In the genomic region with DNA sequence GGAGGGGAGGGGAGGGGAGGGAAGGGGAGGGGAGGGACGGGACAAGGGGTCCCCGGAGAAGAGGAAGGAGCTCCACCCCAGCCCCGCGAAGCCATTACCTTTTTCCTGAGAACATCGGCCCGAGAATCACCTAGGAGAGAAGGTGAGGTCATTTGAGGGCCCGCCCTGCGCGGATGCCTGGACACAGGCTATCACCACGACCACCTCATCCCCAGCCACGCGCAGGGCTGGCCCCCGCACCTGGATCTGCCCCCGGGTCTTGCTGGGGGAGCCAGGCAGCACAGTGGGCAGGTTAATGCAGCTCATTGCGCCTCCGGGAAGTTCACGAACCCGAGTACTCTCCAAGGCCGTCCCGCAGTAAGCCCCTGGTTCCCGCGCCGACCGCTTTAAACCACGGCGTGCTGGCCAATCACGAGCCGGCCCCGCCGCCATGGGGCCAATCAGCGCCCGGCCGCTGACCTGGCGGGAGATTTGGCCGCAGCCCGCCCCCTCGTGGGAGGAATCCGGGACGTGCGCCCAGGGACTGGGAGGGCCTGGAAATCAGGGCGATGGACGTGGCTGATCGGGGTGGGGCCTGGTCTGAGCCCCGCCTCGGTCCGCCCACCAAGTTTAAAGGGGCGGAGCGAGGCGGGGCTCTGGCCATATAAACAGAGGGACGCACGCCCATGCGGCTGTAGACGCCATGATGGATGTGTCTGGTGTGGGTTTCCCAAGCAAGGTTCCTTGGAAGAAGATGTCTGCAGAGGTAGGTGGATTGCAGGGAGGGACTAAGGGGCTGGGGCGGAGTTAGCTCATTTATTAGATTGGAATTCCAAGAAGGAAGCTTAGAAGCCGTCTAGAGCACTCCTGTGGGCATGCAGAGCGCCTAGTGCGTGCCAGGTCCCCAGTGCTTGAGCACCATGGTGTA, we compare ENCODE assay signal across 1 cellular context.
TF ChIP-seq lines count a peak whose summit lies in the region.

A gene with protein sequence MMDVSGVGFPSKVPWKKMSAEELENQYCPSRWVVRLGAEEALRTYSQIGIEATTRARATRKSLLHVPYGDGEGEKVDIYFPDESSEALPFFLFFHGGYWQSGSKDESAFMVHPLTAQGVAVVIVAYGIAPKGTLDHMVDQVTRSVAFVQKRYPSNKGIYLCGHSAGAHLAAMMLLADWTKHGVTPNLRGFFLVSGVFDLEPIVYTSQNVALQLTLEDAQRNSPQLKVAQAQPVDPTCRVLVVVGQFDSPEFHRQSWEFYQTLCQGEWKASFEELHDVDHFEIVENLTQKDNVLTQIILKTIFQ (plus strand): TSS at position 674 of the 907 bp plus-strand sequence. CDS start 9 bp downstream, at position 683.
A gene with protein sequence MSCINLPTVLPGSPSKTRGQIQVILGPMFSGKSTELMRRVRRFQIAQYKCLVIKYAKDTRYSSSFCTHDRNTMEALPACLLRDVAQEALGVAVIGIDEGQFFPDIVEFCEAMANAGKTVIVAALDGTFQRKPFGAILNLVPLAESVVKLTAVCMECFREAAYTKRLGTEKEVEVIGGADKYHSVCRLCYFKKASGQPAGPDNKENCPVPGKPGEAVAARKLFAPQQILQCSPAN (minus strand): TSS at position 364 of the 907 bp plus-strand sequence. CDS start 58 bp downstream, at position 306.

TF ChIP-seq in HepG2, 621 proteins besides CTCF, POLR2A, EP300 and RAD21 (continued from another document and continues in another):
- TF ChIP-seq, protein P1, sequence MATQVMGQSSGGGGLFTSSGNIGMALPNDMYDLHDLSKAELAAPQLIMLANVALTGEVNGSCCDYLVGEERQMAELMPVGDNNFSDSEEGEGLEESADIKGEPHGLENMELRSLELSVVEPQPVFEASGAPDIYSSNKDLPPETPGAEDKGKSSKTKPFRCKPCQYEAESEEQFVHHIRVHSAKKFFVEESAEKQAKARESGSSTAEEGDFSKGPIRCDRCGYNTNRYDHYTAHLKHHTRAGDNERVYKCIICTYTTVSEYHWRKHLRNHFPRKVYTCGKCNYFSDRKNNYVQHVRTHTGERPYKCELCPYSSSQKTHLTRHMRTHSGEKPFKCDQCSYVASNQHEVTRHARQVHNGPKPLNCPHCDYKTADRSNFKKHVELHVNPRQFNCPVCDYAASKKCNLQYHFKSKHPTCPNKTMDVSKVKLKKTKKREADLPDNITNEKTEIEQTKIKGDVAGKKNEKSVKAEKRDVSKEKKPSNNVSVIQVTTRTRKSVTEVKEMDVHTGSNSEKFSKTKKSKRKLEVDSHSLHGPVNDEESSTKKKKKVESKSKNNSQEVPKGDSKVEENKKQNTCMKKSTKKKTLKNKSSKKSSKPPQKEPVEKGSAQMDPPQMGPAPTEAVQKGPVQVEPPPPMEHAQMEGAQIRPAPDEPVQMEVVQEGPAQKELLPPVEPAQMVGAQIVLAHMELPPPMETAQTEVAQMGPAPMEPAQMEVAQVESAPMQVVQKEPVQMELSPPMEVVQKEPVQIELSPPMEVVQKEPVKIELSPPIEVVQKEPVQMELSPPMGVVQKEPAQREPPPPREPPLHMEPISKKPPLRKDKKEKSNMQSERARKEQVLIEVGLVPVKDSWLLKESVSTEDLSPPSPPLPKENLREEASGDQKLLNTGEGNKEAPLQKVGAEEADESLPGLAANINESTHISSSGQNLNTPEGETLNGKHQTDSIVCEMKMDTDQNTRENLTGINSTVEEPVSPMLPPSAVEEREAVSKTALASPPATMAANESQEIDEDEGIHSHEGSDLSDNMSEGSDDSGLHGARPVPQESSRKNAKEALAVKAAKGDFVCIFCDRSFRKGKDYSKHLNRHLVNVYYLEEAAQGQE (IDR thresholded peaks at IDR 0.05; ENCODE audit: borderline replicate concordance in 1 of 2, low read depth in 1 of 2, low read length in 2 of 2), result peak in 1 of 2 experiments; percentile 70; a peak in 1 of 4 replicates
- TF ChIP-seq KDM6A (CRISPR knock-in tag; IDR thresholded peaks at IDR 0.05; ENCODE audit: low read depth), result no peak
- TF ChIP-seq SALL2 (CRISPR knock-in tag; IDR thresholded peaks at IDR 0.05), result 0 out of 2 replicates have a peak, but pooled peaks have one; percentile 11
- no peak for TF ChIP-seq NBN (conservative IDR thresholded peaks at IDR 0.05)
- TF ChIP-seq, protein P2, sequence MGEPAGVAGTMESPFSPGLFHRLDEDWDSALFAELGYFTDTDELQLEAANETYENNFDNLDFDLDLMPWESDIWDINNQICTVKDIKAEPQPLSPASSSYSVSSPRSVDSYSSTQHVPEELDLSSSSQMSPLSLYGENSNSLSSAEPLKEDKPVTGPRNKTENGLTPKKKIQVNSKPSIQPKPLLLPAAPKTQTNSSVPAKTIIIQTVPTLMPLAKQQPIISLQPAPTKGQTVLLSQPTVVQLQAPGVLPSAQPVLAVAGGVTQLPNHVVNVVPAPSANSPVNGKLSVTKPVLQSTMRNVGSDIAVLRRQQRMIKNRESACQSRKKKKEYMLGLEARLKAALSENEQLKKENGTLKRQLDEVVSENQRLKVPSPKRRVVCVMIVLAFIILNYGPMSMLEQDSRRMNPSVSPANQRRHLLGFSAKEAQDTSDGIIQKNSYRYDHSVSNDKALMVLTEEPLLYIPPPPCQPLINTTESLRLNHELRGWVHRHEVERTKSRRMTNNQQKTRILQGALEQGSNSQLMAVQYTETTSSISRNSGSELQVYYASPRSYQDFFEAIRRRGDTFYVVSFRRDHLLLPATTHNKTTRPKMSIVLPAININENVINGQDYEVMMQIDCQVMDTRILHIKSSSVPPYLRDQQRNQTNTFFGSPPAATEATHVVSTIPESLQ (CRISPR knock-in tag; conservative IDR thresholded peaks at IDR 0.05), result peak; percentile 35
- TF ChIP-seq MTF2 (CRISPR knock-in tag; IDR thresholded peaks at IDR 0.05; ENCODE audit: borderline replicate concordance), result no peak; the same call in 1 of the 2 replicates
- TF ChIP-seq NFKB2 (CRISPR knock-in tag; IDR thresholded peaks at IDR 0.05; ENCODE audit: borderline replicate concordance), result peak; percentile 89; the same call in 1 of the 2 replicates
- TF ChIP-seq PRPF4 (IDR thresholded peaks at IDR 0.05; ENCODE audit: low read depth, low read length, poor library complexity, severe bottlenecking), result peak; percentile 6
- TF ChIP-seq, protein P3, sequence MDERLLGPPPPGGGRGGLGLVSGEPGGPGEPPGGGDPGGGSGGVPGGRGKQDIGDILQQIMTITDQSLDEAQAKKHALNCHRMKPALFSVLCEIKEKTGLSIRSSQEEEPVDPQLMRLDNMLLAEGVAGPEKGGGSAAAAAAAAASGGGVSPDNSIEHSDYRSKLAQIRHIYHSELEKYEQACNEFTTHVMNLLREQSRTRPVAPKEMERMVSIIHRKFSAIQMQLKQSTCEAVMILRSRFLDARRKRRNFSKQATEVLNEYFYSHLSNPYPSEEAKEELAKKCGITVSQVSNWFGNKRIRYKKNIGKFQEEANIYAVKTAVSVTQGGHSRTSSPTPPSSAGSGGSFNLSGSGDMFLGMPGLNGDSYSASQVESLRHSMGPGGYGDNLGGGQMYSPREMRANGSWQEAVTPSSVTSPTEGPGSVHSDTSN (CRISPR knock-in tag; IDR thresholded peaks at IDR 0.05), result 0 out of 2 replicates have a peak, but pooled peaks have one; percentile 16
- TF ChIP-seq MAFK (conservative IDR thresholded peaks at IDR 0.05 in 1 of 2, IDR thresholded peaks at IDR 0.05 in 1 of 2; ENCODE audit: low read length in 2 of 2), result no peak; a peak in 1 of 4 replicates
- TF ChIP-seq, protein P4, sequence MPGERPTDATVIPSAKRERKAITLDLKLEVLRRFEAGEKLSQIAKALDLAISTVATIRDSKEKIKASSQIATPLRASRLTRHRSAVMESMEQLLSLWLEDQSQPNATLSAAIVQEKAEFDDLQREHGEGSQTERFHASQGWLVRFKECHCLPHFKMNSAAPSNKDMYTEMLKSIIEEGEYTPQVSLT (CRISPR knock-in tag; IDR thresholded peaks at IDR 0.05; ENCODE audit: borderline replicate concordance, low read depth), result peak; percentile 95; the same call in 1 of the 2 replicates
- TF ChIP-seq ZNF441 (CRISPR knock-in tag; IDR thresholded peaks at IDR 0.05; ENCODE audit: borderline replicate concordance), result peak; percentile 76
- peak; percentile 99 for TF ChIP-seq PRMT3 (CRISPR knock-in tag; IDR thresholded peaks at IDR 0.05; ENCODE audit: borderline replicate concordance, low read depth)
- no peak for TF ChIP-seq HMG20A (CRISPR knock-in tag; IDR thresholded peaks at IDR 0.05; ENCODE audit: borderline replicate concordance)
- TF ChIP-seq ZNF446 (CRISPR knock-in tag; IDR thresholded peaks at IDR 0.05), result no peak
- peak; percentile 98 for TF ChIP-seq ZNF160 (CRISPR knock-in tag; IDR thresholded peaks at IDR 0.05)
- TF ChIP-seq SMAD1 (CRISPR knock-in tag; IDR thresholded peaks at IDR 0.05; ENCODE audit: borderline replicate concordance, low read depth), result peak; percentile 61; the same call in 1 of the 2 replicates
- no peak for TF ChIP-seq NFE2L2 (IDR thresholded peaks at IDR 0.05; ENCODE audit: low read length)
- TF ChIP-seq JUN (CRISPR knock-in tag; IDR thresholded peaks at IDR 0.05), result peak; percentile 28; the same call in 1 of the 2 replicates
- peak; percentile 99 for TF ChIP-seq IRX3 (CRISPR knock-in tag; IDR thresholded peaks at IDR 0.05; ENCODE audit: borderline replicate concordance, low read depth)
- peak; percentile 79 for TF ChIP-seq HDAC2 (CRISPR knock-in tag; IDR thresholded peaks at IDR 0.05)
- TF ChIP-seq ZNF251 (CRISPR knock-in tag; IDR thresholded peaks at IDR 0.05), result no peak
- TF ChIP-seq ZNF567 (CRISPR knock-in tag; IDR thresholded peaks at IDR 0.05; ENCODE audit: borderline replicate concordance), result peak; percentile 93
- peak; percentile 85 for TF ChIP-seq ZNF543 (CRISPR knock-in tag; IDR thresholded peaks at IDR 0.05)
- TF ChIP-seq, protein P5, sequence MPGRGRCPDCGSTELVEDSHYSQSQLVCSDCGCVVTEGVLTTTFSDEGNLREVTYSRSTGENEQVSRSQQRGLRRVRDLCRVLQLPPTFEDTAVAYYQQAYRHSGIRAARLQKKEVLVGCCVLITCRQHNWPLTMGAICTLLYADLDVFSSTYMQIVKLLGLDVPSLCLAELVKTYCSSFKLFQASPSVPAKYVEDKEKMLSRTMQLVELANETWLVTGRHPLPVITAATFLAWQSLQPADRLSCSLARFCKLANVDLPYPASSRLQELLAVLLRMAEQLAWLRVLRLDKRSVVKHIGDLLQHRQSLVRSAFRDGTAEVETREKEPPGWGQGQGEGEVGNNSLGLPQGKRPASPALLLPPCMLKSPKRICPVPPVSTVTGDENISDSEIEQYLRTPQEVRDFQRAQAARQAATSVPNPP (CRISPR knock-in tag; IDR thresholded peaks at IDR 0.05), result peak; percentile 98
- peak; percentile 100 for TF ChIP-seq ZNF749 (CRISPR knock-in tag; IDR thresholded peaks at IDR 0.05; ENCODE audit: borderline replicate concordance)
- TF ChIP-seq FOXC1 (CRISPR knock-in tag; IDR thresholded peaks at IDR 0.05; ENCODE audit: borderline replicate concordance), result peak; percentile 44; the same call in 1 of the 2 replicates
- TF ChIP-seq, protein P6, sequence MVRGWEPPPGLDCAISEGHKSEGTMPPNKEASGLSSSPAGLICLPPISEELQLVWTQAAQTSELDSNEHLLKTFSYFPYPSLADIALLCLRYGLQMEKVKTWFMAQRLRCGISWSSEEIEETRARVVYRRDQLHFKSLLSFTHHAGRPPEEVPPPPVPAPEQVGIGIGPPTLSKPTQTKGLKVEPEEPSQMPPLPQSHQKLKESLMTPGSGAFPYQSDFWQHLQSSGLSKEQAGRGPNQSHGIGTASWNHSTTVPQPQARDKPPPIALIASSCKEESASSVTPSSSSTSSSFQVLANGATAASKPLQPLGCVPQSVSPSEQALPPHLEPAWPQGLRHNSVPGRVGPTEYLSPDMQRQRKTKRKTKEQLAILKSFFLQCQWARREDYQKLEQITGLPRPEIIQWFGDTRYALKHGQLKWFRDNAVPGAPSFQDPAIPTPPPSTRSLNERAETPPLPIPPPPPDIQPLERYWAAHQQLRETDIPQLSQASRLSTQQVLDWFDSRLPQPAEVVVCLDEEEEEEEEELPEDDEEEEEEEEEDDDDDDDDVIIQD (CRISPR knock-in tag; IDR thresholded peaks at IDR 0.05; ENCODE audit: low read depth), result peak; percentile 59
- peak; percentile 75 for TF ChIP-seq ZFX (CRISPR knock-in tag; IDR thresholded peaks at IDR 0.05; ENCODE audit: low read depth)
- TF ChIP-seq, protein P7, sequence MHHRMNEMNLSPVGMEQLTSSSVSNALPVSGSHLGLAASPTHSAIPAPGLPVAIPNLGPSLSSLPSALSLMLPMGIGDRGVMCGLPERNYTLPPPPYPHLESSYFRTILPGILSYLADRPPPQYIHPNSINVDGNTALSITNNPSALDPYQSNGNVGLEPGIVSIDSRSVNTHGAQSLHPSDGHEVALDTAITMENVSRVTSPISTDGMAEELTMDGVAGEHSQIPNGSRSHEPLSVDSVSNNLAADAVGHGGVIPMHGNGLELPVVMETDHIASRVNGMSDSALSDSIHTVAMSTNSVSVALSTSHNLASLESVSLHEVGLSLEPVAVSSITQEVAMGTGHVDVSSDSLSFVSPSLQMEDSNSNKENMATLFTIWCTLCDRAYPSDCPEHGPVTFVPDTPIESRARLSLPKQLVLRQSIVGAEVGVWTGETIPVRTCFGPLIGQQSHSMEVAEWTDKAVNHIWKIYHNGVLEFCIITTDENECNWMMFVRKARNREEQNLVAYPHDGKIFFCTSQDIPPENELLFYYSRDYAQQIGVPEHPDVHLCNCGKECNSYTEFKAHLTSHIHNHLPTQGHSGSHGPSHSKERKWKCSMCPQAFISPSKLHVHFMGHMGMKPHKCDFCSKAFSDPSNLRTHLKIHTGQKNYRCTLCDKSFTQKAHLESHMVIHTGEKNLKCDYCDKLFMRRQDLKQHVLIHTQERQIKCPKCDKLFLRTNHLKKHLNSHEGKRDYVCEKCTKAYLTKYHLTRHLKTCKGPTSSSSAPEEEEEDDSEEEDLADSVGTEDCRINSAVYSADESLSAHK (CRISPR knock-in tag; IDR thresholded peaks at IDR 0.05; ENCODE audit: borderline replicate concordance), result no peak; the same call in 1 of the 2 replicates
- peak; percentile 90 for TF ChIP-seq TAF1 (CRISPR knock-in tag; IDR thresholded peaks at IDR 0.05)
- TF ChIP-seq MTA3 (CRISPR knock-in tag; IDR thresholded peaks at IDR 0.05), result no peak
- TF ChIP-seq, protein P8, sequence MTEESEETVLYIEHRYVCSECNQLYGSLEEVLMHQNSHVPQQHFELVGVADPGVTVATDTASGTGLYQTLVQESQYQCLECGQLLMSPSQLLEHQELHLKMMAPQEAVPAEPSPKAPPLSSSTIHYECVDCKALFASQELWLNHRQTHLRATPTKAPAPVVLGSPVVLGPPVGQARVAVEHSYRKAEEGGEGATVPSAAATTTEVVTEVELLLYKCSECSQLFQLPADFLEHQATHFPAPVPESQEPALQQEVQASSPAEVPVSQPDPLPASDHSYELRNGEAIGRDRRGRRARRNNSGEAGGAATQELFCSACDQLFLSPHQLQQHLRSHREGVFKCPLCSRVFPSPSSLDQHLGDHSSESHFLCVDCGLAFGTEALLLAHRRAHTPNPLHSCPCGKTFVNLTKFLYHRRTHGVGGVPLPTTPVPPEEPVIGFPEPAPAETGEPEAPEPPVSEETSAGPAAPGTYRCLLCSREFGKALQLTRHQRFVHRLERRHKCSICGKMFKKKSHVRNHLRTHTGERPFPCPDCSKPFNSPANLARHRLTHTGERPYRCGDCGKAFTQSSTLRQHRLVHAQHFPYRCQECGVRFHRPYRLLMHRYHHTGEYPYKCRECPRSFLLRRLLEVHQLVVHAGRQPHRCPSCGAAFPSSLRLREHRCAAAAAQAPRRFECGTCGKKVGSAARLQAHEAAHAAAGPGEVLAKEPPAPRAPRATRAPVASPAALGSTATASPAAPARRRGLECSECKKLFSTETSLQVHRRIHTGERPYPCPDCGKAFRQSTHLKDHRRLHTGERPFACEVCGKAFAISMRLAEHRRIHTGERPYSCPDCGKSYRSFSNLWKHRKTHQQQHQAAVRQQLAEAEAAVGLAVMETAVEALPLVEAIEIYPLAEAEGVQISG (CRISPR knock-in tag; IDR thresholded peaks at IDR 0.05), result peak; percentile 80
- peak; percentile 55 for TF ChIP-seq AGO1 (IDR thresholded peaks at IDR 0.05; ENCODE audit: low read depth, low read length, poor library complexity, severe bottlenecking)
- peak; percentile 96 for TF ChIP-seq ZNF607 (CRISPR knock-in tag; IDR thresholded peaks at IDR 0.05; ENCODE audit: borderline replicate concordance)
